17 cellular contexts compared by ENCODE assay signal in the genomic region with DNA sequence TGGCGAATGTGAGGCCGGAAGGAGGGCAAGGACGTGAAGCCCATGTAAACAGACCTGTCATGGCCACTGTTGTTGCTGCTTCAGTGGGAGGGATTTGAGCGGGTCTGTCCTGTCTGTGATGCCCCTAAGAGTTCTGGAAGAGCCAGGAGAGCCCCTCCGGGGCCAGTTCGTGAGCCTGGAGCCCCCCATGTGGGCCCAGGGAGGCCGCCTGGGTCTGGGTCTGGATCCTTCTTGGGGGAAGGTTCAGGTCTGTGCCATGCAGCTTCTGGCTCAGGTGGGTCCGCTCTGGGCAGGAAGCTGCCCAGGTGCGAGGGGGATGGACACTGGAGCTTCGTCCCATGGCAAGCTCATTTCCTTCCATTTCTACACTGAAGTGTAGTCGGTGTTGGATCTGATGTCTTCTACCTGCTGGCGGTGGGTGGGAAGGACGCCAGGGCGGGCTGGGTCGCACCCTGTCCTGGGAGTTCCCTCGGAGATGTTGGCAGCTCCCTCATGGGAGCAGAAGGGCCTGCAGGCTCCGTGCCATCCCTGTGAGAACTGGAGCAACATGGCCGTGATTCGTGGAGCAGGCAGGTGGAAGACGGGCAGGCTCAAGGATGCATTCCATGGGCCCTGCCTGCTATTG. TPM values are rescaled to one million over a fixed set of nuclear protein-coding genes. Genes with fewer than 3 reads are reported as not detected.
DNase-seq lines count a peak whose midpoint lies in the region; ATAC-seq and TF ChIP-seq lines count a peak whose summit lies in the region.
"Had no signal": no experiment of that assay in that cellular context is flagged by ENCODE, and none has a peak within 500 bp of the region (broad histone marks: within the 10 kb centered on the region; RNA-seq: fewer than 3 reads in every experiment).

No MANE protein-coding gene starts in this region.

- no peaks in the 10 kb centered on the region for H3K36me3 Mint-ChIP-seq in chondrocyte (ENCODE audit: low read depth)
- peaks cover 10% of the 10 kb centered on the region for H3K36me3 Mint-ChIP-seq in nephron progenitor cell (ENCODE audit: low read depth)
- no peaks in the 10 kb centered on the region for H3K36me3 Mint-ChIP-seq in activated T-helper 17 cell treated with anti-CD3 and anti-CD28 coated beads, Interleukin-2, amount 50 U/mL, for 72 hours (ENCODE audit: low read depth)

- H3K4me1 ChIP-seq in suprapubic skin (peaks cover 47% of the 10 kb centered on the region), adrenal gland (replicated peaks in 1 of 2) (no peaks in the 10 kb centered on the region)

- TF ChIP-seq EP300 in suprapubic skin (IDR thresholded peaks at IDR 0.05), result no peak

- H3K9me3 ChIP-seq in suprapubic skin, result no peaks in the 10 kb centered on the region
- no peaks in the 10 kb centered on the region for H3K9me3 ChIP-seq in adrenal gland (replicated peaks in 1 of 3)
- H3K9me3 ChIP-seq: A549, BE2C had no signal

- peak overlapping the region; percentile 63 for H3K27ac ChIP-seq in suprapubic skin
- H3K27ac ChIP-seq in adrenal gland, result no peak overlapping the region
- H3K27ac ChIP-seq: A549, C4-2B, HL-60 had no signal

- H3K36me3 ChIP-seq in suprapubic skin (peaks cover 3% of the 10 kb centered on the region), adrenal gland (replicated peaks in 1 of 2) (no peaks in the 10 kb centered on the region)
- H3K36me3 ChIP-seq: BE2C had no signal

- no peak for TF ChIP-seq POLR2A in suprapubic skin (IDR thresholded peaks at IDR 0.05)
- TF ChIP-seq POLR2A in adrenal gland (IDR thresholded peaks at IDR 0.05), result no peak

- H3K27me3 ChIP-seq in suprapubic skin (no peaks in the 10 kb centered on the region), adrenal gland (no peaks in the 10 kb centered on the region)

- no peak overlapping the region for H3K27ac Mint-ChIP-seq in chondrocyte (ENCODE audit: unreplicated experiment)
- peak overlapping the region; percentile 29 for H3K27ac Mint-ChIP-seq in nephron progenitor cell
- no peak overlapping the region for H3K27ac Mint-ChIP-seq in activated T-helper 17 cell treated with anti-CD3 and anti-CD28 coated beads, Interleukin-2, amount 50 U/mL, for 72 hours
- H3K27ac Mint-ChIP-seq: CD4-positive, alpha-beta memory T cell; HFFc6 had no signal

- H3K4me3 ChIP-seq in suprapubic skin (no peak overlapping the region), adrenal gland (no peak overlapping the region)
- H3K4me3 ChIP-seq: A549 had no signal

- H3K4me1 Mint-ChIP-seq in chondrocyte (ENCODE audit: low read depth) (peaks cover 12% of the 10 kb centered on the region), nephron progenitor cell (peaks cover 42% of the 10 kb centered on the region)
- H3K4me1 Mint-ChIP-seq in activated T-helper 17 cell treated with anti-CD3 and anti-CD28 coated beads, Interleukin-2, amount 50 U/mL, for 72 hours, result no peaks in the 10 kb centered on the region

- no peak for ATAC-seq in activated T-helper 17 cell treated with anti-CD3 and anti-CD28 coated beads, Interleukin-2, amount 50 U/mL, for 72 hours (replicated peaks)
- ATAC-seq: A549 had no signal

- WGBS in suprapubic skin, result 85% methylated on average over 20 of the region's 20 CpGs
- WGBS in adrenal gland, 4 donors, result 74 to 94% (median 80%) methylated on average over 3 to 20 of the region's 20 CpGs

- H3K4me3 Mint-ChIP-seq in chondrocyte (ENCODE audit: unreplicated experiment) (no peak overlapping the region), nephron progenitor cell (no peak overlapping the region)
- no peak overlapping the region for H3K4me3 Mint-ChIP-seq in activated T-helper 17 cell treated with anti-CD3 and anti-CD28 coated beads, Interleukin-2, amount 50 U/mL, for 72 hours
- H3K4me3 Mint-ChIP-seq: CD4-positive, alpha-beta memory T cell; HFFc6 had no signal

- TF ChIP-seq CTCF in chondrocyte (IDR thresholded peaks at IDR 0.05) (no peak), nephron progenitor cell (IDR thresholded peaks at IDR 0.05) (no peak), suprapubic skin (IDR thresholded peaks at IDR 0.05) (no peak), adrenal gland (IDR thresholded peaks at IDR 0.05) (no peak)

- DNase-seq in cerebellar cortex (ENCODE audit: low spot score), result peak; percentile 90
- peak; percentile 61 for DNase-seq in chondrocyte (ENCODE audit: low spot score)
- no peak for DNase-seq in nephron progenitor cell
- no peak for DNase-seq in suprapubic skin (ENCODE audit: low spot score in 2 of 2)
- DNase-seq in NCI-H446 treated with DMSO at 0.1 percent for 48 hours (lab: John Stamatoyannopoulos, UW), result no peak
- DNase-seq in adrenal gland, result no peak
- DNase-seq in mesenteric fat pad (ENCODE audit: low spot score), result no peak
- DNase-seq: BE2C; CD4-positive, alpha-beta memory T cell; DMS79; HCEC 1CT; HFFc6 had no signal

- no peaks in the 10 kb centered on the region for H3K27me3 Mint-ChIP-seq in chondrocyte (ENCODE audit: low read depth)
- H3K27me3 Mint-ChIP-seq in nephron progenitor cell (ENCODE audit: low read depth, poor library complexity), result no peaks in the 10 kb centered on the region
- H3K27me3 Mint-ChIP-seq in activated T-helper 17 cell treated with anti-CD3 and anti-CD28 coated beads, Interleukin-2, amount 50 U/mL, for 72 hours, result no peaks in the 10 kb centered on the region
- H3K27me3 Mint-ChIP-seq: CD4-positive, alpha-beta memory T cell had no signal

- no peaks in the 10 kb centered on the region for H3K9me3 Mint-ChIP-seq in chondrocyte (ENCODE audit: low read depth)
- H3K9me3 Mint-ChIP-seq in nephron progenitor cell, result peaks cover 6% of the 10 kb centered on the region
- H3K9me3 Mint-ChIP-seq in activated T-helper 17 cell treated with anti-CD3 and anti-CD28 coated beads, Interleukin-2, amount 50 U/mL, for 72 hours, result no peaks in the 10 kb centered on the region

- intact Hi-C loops in adrenal gland (cut with DNase I), result no loop called here

RNA-seq across cellular contexts. Expression of a gene that starts 11.2 kb away (rescaled TPM):
- total RNA-seq in chondrocyte, result 0.36 to 0.56 TPM (median 0.47 TPM) in 3 replicates
- total RNA-seq in suprapubic skin, result 10 to 100 TPM in 1 of 4 donors, 1 to 10 TPM in 3; 1.2 to 12.6 (median 4.6) TPM
- total RNA-seq in activated T-helper 17 cell treated with anti-CD3 and anti-CD28 coated beads, Interleukin-2, amount 50 U/mL, for 72 hours, result under 1 TPM; 0.45 to 0.53 TPM
- total RNA-seq in adrenal gland, result 1 to 10 TPM in 1 of 8 donors, under 1 TPM in 6, not detected in 1; 0.18 to 1.1 (median 0.39) TPM
- 1 to 10 TPM in 1 of 3 donors, under 1 TPM in 1, not detected in 1; 0.71 to 3.9 TPM for polyA plus RNA-seq in adrenal gland
- 0.55 TPM for total RNA-seq in mesenteric fat pad
- polyA plus RNA-seq: AG04450 had no signal

RNA-seq across cellular contexts. Expression of a gene that starts 16.5 kb away (rescaled TPM):
- 58.9 to 68.5 TPM (median 68.1 TPM) in 3 replicates for total RNA-seq in chondrocyte
- 100 to 1,000 TPM in 1 of 4 donors, 10 to 100 TPM in 3; 72.2 to 138 (median 84.7) TPM for total RNA-seq in suprapubic skin
- 100 to 1,000 TPM in 1 of 2 donors, 10 to 100 TPM in 1; 87.4 to 115 TPM for total RNA-seq in activated T-helper 17 cell treated with anti-CD3 and anti-CD28 coated beads, Interleukin-2, amount 50 U/mL, for 72 hours
- total RNA-seq in adrenal gland, result 100 to 1,000 TPM in 5 of 8 donors, 10 to 100 TPM in 3; 71.8 to 351 (median 130) TPM
- polyA plus RNA-seq in adrenal gland, result 100 to 1,000 TPM in 2 of 3 donors, 10 to 100 TPM in 1; 40.4 to 403 (median 328) TPM
- 62.2 TPM for total RNA-seq in mesenteric fat pad

RNA-seq across cellular contexts. Expression of a gene that starts 22.0 kb away (rescaled TPM):
- total RNA-seq in chondrocyte (10.4 to 16.9 TPM (median 15.3 TPM) in 3 replicates), suprapubic skin (10 to 100 TPM; 10.3 to 29.8 (median 24.2) TPM), adrenal gland (100 to 1,000 TPM in 6 of 8 donors, 10 to 100 TPM in 2; 67.0 to 164 (median 140) TPM), mesenteric fat pad (34.7 TPM)
- total RNA-seq in activated T-helper 17 cell treated with anti-CD3 and anti-CD28 coated beads, Interleukin-2, amount 50 U/mL, for 72 hours, result 10 to 100 TPM; 29.2 to 54.5 TPM
- polyA plus RNA-seq in adrenal gland, result 100 to 1,000 TPM in 2 of 3 donors, 1 to 10 TPM in 1; 7.1 to 253 (median 241) TPM

RNA-seq across cellular contexts. Expression of a gene that starts 29.6 kb away (rescaled TPM):
- total RNA-seq in chondrocyte, result 17.0 to 36.6 TPM (median 19.2 TPM) in 3 replicates
- total RNA-seq in suprapubic skin, result 10 to 100 TPM; 18.3 to 63.0 (median 32.2) TPM
- total RNA-seq in activated T-helper 17 cell treated with anti-CD3 and anti-CD28 coated beads, Interleukin-2, amount 50 U/mL, for 72 hours, result 10 to 100 TPM; 50.7 to 93.9 TPM
- 10 to 100 TPM; 12.4 to 55.8 (median 26.9) TPM for total RNA-seq in adrenal gland
- polyA plus RNA-seq in adrenal gland, result 100 to 1,000 TPM in 2 of 3 donors, 1 to 10 TPM in 1; 3.0 to 162 (median 125) TPM
- total RNA-seq in mesenteric fat pad, result 21.1 TPM

RNA-seq across cellular contexts. Expression of a gene that starts 29.7 kb away (rescaled TPM):
- total RNA-seq in chondrocyte (15.2 to 19.6 TPM (median 19.6 TPM) in 3 replicates), suprapubic skin (100 to 1,000 TPM in 3 of 4 donors, 10 to 100 TPM in 1; 77.8 to 116 (median 110) TPM), adrenal gland (10 to 100 TPM in 7 of 8 donors, 1 to 10 TPM in 1; 6.0 to 20.9 (median 15.8) TPM), mesenteric fat pad (17.3 TPM)
- 10 to 100 TPM; 12.9 TPM for total RNA-seq in activated T-helper 17 cell treated with anti-CD3 and anti-CD28 coated beads, Interleukin-2, amount 50 U/mL, for 72 hours
- polyA plus RNA-seq in adrenal gland, result 10 to 100 TPM in 2 of 3 donors, 1 to 10 TPM in 1; 2.3 to 36.2 (median 19.1) TPM

Comparison
In these comparisons a context has a peak if more than half of its experiments do, and no peak if none do; other contexts are left out.
1. DNase-seq: peak in cerebellar cortex (single experiment) and chondrocyte (single experiment); none in nephron progenitor cell (single experiment), suprapubic skin (0 of 2), NCI-H446 treated with DMSO at 0.1 percent for 48 hours (single experiment), adrenal gland (0 of 7) and mesenteric fat pad (single experiment).